16 cellular contexts compared by ENCODE assay signal in the genomic region with DNA sequence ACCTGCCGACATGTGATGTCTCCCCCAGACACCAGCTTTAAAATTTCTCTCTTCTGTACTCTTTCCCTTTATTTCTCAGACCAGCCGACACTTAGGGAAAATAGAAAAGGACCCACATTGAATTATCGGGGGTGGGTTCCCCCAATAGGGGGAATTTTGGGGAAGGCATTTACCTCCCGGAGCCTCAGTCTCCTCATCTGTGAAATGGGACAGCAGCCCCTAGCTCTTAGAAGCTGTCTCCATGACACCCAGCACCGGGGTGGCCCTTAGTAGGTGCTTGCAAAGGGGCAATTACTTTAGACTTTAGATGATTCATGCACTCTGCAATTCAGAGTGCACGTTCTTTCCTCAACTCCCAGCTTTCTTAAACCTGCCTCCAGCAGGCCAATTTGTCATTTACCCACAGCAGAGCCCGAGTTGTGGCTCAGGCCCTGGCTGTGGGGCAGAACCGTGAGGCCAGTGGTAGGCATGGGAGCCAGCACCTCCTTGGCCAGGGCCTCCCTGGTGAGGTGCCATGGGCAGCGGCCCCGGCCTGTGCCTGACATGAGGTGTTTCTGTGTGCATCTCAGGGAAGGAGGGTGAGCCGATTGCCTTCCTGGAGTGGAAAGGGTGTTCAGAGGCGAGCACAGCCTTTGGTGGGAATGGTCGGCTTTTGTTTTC. TPM values are rescaled to one million over a fixed set of nuclear protein-coding genes. Genes with fewer than 3 reads are reported as not detected.
DNase-seq lines count a peak whose midpoint lies in the region; ATAC-seq and TF ChIP-seq lines count a peak whose summit lies in the region.
"Had no signal": no experiment of that assay in that cellular context is flagged by ENCODE, and none has a peak within 500 bp of the region (broad histone marks: within the 10 kb centered on the region; RNA-seq: fewer than 3 reads in every experiment).

No MANE protein-coding gene starts in this region.

- no peak for TF ChIP-seq CTCF in psoas muscle (IDR thresholded peaks at IDR 0.05)

- H3K4me1 ChIP-seq in ACC112 (ENCODE audit: control insufficient read depth, insufficient read depth, low read length, unreplicated experiment): peaks cover 35% of the 10 kb centered on the region
- peaks cover 43% of the 10 kb centered on the region for H3K4me1 ChIP-seq in iPS-18a (ENCODE audit: control insufficient read depth, low read depth, low read length)
- H3K4me1 ChIP-seq in psoas muscle: peaks cover 4% of the 10 kb centered on the region

- DNase-seq in psoas muscle (no peak), epidermal melanocyte (ENCODE audit: insufficient read length, low spot score) (no peak), SIG-M5 (lab: John Stamatoyannopoulos, UW) (no peak), activated gamma-delta T cell (lab: John Stamatoyannopoulos, UW) (no peak)
- DNase-seq: activated CD4-positive, alpha-beta T cell treated with anti-CD3 and anti-CD28 coated beads, Interleukin-2, amount 10 ng/mL, durations not matched to agents 24 days and 14 days; activated T-cell treated with anti-CD3 and anti-CD28 coated beads, Interleukin-2, amount 50 U/mL, for 48 hours; COR-L47; effector CD8-positive, alpha-beta T cell; GF-D8; NCI-H187; NCI-H526; stimulated activated naive CD4-positive, alpha-beta T cell treated with Interleukin-2 at 50 U/mL for 16 hours had no signal

- H3K27me3 ChIP-seq in ACC112 (ENCODE audit: insufficient read depth, low read length) (no peaks in the 10 kb centered on the region), iPS-18a (ENCODE audit: control insufficient read depth, insufficient read depth, low read length) (no peaks in the 10 kb centered on the region), psoas muscle (ENCODE audit: insufficient read depth in 3 of 3, low read length in 2 of 3) (no peaks in the 10 kb centered on the region)

- H3K79me2 ChIP-seq in ACC112 (ENCODE audit: control insufficient read depth, insufficient read depth, low read length, unreplicated experiment): peaks cover 16% of the 10 kb centered on the region

- peaks cover 32% of the 10 kb centered on the region for H3K36me3 ChIP-seq in ACC112 (ENCODE audit: insufficient read depth, low read length)
- H3K36me3 ChIP-seq in iPS-18a (ENCODE audit: control insufficient read depth, low read depth, low read length): peaks cover 14% of the 10 kb centered on the region
- no peaks in the 10 kb centered on the region for H3K36me3 ChIP-seq in psoas muscle (ENCODE audit: insufficient read depth in 1 of 2, low read depth in 1 of 2)

- no peak overlapping the region for H2AFZ ChIP-seq in ACC112 (ENCODE audit: low read length, unreplicated experiment)

- H3K9me3 ChIP-seq in iPS-18a (ENCODE audit: control insufficient read depth, low read depth, low read length) (no peaks in the 10 kb centered on the region), psoas muscle (no peaks in the 10 kb centered on the region)

- no peak overlapping the region for H3K4me3 ChIP-seq in ACC112 (ENCODE audit: low read depth, low read length)
- no peak overlapping the region for H3K4me3 ChIP-seq in iPS-18a (ENCODE audit: low read length)
- no peak overlapping the region for H3K4me3 ChIP-seq in psoas muscle

- 54 to 85% (median 65%) methylated on average over 13 of the region's 13 CpGs for WGBS in adipose tissue, 3 donors
- 40 to 47% (median 42%) methylated on average over 13 of the region's 13 CpGs for WGBS in psoas muscle, 3 donors

- H3K9ac ChIP-seq in iPS-18a (ENCODE audit: low read length): peak overlapping the region; percentile 28

- intact Hi-C loops in psoas muscle (cut with DNase I): no loop called here

- ATAC-seq in psoas muscle (peak in 3 of 4 donors; percentile 37 to 56 (median 46)), HG03280 (IDR thresholded peaks at IDR 0.05; ENCODE audit: unreplicated experiment) (no peak)

- H3K27ac ChIP-seq in ACC112 (ENCODE audit: low read depth, low read length): peak overlapping the region; percentile 70; the same call in 1 of the 2 replicates
- peak overlapping the region; percentile 55 for H3K27ac ChIP-seq in adipose tissue (ENCODE audit: low read depth, low read length)
- H3K27ac ChIP-seq in iPS-18a (ENCODE audit: low read length): peak overlapping the region; percentile 31
- H3K27ac ChIP-seq in psoas muscle: peak overlapping the region; percentile 30

RNA-seq across cellular contexts. Expression of gene SH3PXD2B, which starts 51.7 kb away (rescaled TPM):
- 10 to 100 TPM in 1 of 3 donors, 1 to 10 TPM in 2; 5.7 to 23.6 (median 9.6) TPM for polyA plus RNA-seq in adipose tissue
- 1 to 10 TPM; 2.5 to 5.3 (median 3.0) TPM for total RNA-seq in psoas muscle
- polyA plus RNA-seq in psoas muscle: 1 to 10 TPM in 1 of 3 donors, under 1 TPM in 2; 0.58 to 2.5 (median 0.77) TPM
